In the genomic region with DNA sequence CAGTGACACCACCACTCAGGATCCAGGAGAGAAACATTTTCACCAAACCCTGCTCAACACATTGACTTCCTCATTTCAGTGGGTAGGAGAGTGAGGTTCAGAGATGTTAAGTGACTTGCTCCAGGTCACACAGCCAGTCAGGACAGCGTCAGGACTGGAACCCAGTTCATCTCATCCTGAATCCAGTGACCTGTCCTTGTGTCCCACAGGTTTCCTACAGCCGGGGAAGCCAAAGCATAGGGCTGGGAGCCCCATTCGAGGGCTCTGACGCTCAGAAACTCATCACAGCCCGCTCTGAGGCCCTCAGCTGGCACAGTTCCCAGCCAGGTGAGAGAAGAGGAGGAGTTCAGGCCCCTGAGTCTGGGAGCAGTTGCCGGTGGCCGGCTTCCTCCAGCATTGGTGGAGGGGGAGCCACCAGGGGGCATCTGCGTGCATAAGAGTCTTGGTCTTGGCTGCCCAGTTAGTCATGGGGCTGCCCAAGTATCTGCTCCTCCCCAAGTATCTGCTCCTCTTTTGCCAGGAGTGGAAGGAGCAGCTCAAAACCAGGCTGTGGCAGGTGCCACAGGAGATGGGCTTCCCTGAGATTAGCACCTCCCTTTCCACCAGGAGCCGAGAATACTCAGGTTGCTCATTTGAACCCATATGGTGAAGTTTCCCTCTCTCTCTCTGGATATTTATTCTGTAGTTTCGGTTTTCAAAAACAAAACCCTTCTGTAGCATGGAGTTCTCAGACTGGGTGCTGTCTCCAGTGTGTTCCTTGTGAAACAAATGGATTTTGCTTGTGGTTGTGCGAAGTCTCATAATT, we compare ENCODE assay signal across 8 cellular contexts. TPM values are rescaled to one million over a fixed set of nuclear protein-coding genes. Genes with fewer than 3 reads are reported as not detected.
DNase-seq lines count a peak whose midpoint lies in the region; ATAC-seq and TF ChIP-seq lines count a peak whose summit lies in the region.

No MANE protein-coding gene starts in this region.

- H3K4me3 Mint-ChIP-seq in activated CD8-positive, alpha-beta memory T cell treated with anti-CD3 and anti-CD28 coated beads, Interleukin-2, amount 10 ng/mL, durations not matched to agents 7 days and 5 days, result no peak overlapping the region

- peaks cover 15% of the 10 kb centered on the region for H3K27me3 Mint-ChIP-seq in activated CD8-positive, alpha-beta memory T cell treated with anti-CD3 and anti-CD28 coated beads, Interleukin-2, amount 10 ng/mL, durations not matched to agents 7 days and 5 days

- peak; percentile 70 for ATAC-seq in activated CD8-positive, alpha-beta memory T cell treated with anti-CD3 and anti-CD28 coated beads, Interleukin-2, amount 10 ng/mL, durations not matched to agents 7 days and 5 days
- ATAC-seq in right cardiac atrium (no peak), HG03460 (IDR thresholded peaks at IDR 0.05; ENCODE audit: unreplicated experiment) (no peak), GM21381 (IDR thresholded peaks at IDR 0.05; ENCODE audit: unreplicated experiment) (no peak)

- peak; percentile 82 for DNase-seq in AG20443 (ENCODE audit: low spot score)
- peak; percentile 82 for DNase-seq in GM13976 (ENCODE audit: low spot score)
- peak; percentile 56 for DNase-seq in NCI-H146 treated with DMSO at 0.1 percent for 48 hours (lab: John Stamatoyannopoulos, UW; ENCODE audit: unreplicated experiment)
- peak; percentile 61 for DNase-seq in activated CD8-positive, alpha-beta memory T cell treated with anti-CD3 and anti-CD28 coated beads, Interleukin-2, amount 10 ng/mL, durations not matched to agents 7 days and 5 days
- peak in 2 of 3 donors; percentile 72 to 79 for DNase-seq in right cardiac atrium
- DNase-seq in stimulated activated CD4-positive, alpha-beta T cell treated with anti-CD3 and anti-CD28 coated beads, Interleukin-2, amount 100 ng/mL, for 24 hours, result peak; percentile 26 to 61

- no peaks in the 10 kb centered on the region for H3K36me3 Mint-ChIP-seq in activated CD8-positive, alpha-beta memory T cell treated with anti-CD3 and anti-CD28 coated beads, Interleukin-2, amount 10 ng/mL, durations not matched to agents 7 days and 5 days

- in situ Hi-C loops in GM13976 (cut with MboI; ENCODE audit: low sequenced_read_pairs, unreplicated experiment), result no loop called here

- H3K9me3 ChIP-seq in right cardiac atrium (ENCODE audit: control insufficient read depth, low read length), result no peaks in the 10 kb centered on the region

- WGBS in right cardiac atrium, result 62% methylated on average over 11 of the region's 11 CpGs

- TF ChIP-seq CTCF in GM13976 (IDR thresholded peaks at IDR 0.05; ENCODE audit: borderline replicate concordance, control extremely low read depth, extremely low read depth, insufficient read depth, missing control alignments), result peak; percentile 50

- H3K27me3 ChIP-seq in right cardiac atrium (ENCODE audit: control insufficient read depth, insufficient read depth), result no peaks in the 10 kb centered on the region

- H3K4me1 ChIP-seq in right cardiac atrium (ENCODE audit: control insufficient read depth, insufficient read depth, low read length), result no peaks in the 10 kb centered on the region

- H3K27ac Mint-ChIP-seq in activated CD8-positive, alpha-beta memory T cell treated with anti-CD3 and anti-CD28 coated beads, Interleukin-2, amount 10 ng/mL, durations not matched to agents 7 days and 5 days, result no peak overlapping the region

- H3K4me1 Mint-ChIP-seq in activated CD8-positive, alpha-beta memory T cell treated with anti-CD3 and anti-CD28 coated beads, Interleukin-2, amount 10 ng/mL, durations not matched to agents 7 days and 5 days, result no peaks in the 10 kb centered on the region

- intact Hi-C loops in right cardiac atrium (cut with DNase I), result no loop called here

- H3K4me3 ChIP-seq in right cardiac atrium (ENCODE audit: low read length), result no peak overlapping the region

- no peak overlapping the region for H3K27ac ChIP-seq in right cardiac atrium (ENCODE audit: low read length)

- CTCF ChIA-PET in activated CD8-positive, alpha-beta memory T cell treated with anti-CD3 and anti-CD28 coated beads, Interleukin-2, amount 10 ng/mL, durations not matched to agents 7 days and 5 days (lab: Charles Lee), result interaction anchor here (1.6 to 3.7 kb wide), 2 partner anchors 74 to 76 kb away, joined by 5 to 14 read pairs; no protein-coding TSS in a partner anchor

- no peaks in the 10 kb centered on the region for H3K9me3 Mint-ChIP-seq in activated CD8-positive, alpha-beta memory T cell treated with anti-CD3 and anti-CD28 coated beads, Interleukin-2, amount 10 ng/mL, durations not matched to agents 7 days and 5 days (ENCODE audit: low read depth)

RNA-seq across cellular contexts. Expression of a gene that starts 56.0 kb away (rescaled TPM):
- total RNA-seq in activated CD8-positive, alpha-beta memory T cell treated with anti-CD3 and anti-CD28 coated beads, Interleukin-2, amount 10 ng/mL, durations not matched to agents 7 days and 5 days, result not detected
- total RNA-seq in right cardiac atrium, result not detected
- polyA plus RNA-seq in right cardiac atrium, result not detected
